8 cellular contexts compared by ENCODE assay signal in genomic region chr7:23679898-23680416, GRCh38. TPM values are rescaled to one million over a fixed set of nuclear protein-coding genes. Genes with fewer than 3 reads are reported as not detected.
DNase-seq lines count a peak whose midpoint lies in the region; ATAC-seq, FAIRE-seq and TF ChIP-seq lines count a peak whose summit lies in the region.

TSS of gene FAM221A (plus strand) at chr7:23680199. CDS start at chr7:23680219, 20 bp downstream.

- no peaks in the 10 kb centered on the region for H3K9me3 Mint-ChIP-seq in activated naive CD4-positive, alpha-beta T cell treated with anti-CD3 and anti-CD28 coated beads, Interleukin-2, amount 10 ng/mL, durations not matched to agents 7 days and 5 days

- peak; percentile 99 for ATAC-seq in GM21423 (IDR thresholded peaks at IDR 0.05; ENCODE audit: unreplicated experiment)
- ATAC-seq in pancreas = peak; percentile 96 to 98 (median 96)

- peaks cover 12% of the 10 kb centered on the region for H3K27me3 ChIP-seq in HUES64 (ENCODE audit: insufficient read depth, low read length)
- no peaks in the 10 kb centered on the region for H3K27me3 ChIP-seq in Peyer's patch
- H3K27me3 ChIP-seq in pancreas = no peaks in the 10 kb centered on the region
- no peaks in the 10 kb centered on the region for H3K27me3 ChIP-seq in thymus (ENCODE audit: control insufficient read depth, insufficient read depth)

- H3K27ac Mint-ChIP-seq in activated naive CD4-positive, alpha-beta T cell treated with anti-CD3 and anti-CD28 coated beads, Interleukin-2, amount 10 ng/mL, durations not matched to agents 7 days and 5 days = peak within 1 kb of the TSS; percentile 79

- intact Hi-C loops in head of caudate nucleus (cut with DNase I) = loop anchor here (10.0 kb wide), 1 partner anchor 85 kb away; the partner anchor contains the start of gene CCDC126
- intact Hi-C loops in pancreas (cut with DNase I) = no loop called here

- peak within 1 kb of the TSS; percentile 78 for H3K9ac ChIP-seq in HUES64 (ENCODE audit: low read depth, low read length)

- H3K27ac ChIP-seq in HUES64 (ENCODE audit: low read depth, low read length) = peak within 1 kb of the TSS; percentile 67; the same call in 1 of the 2 replicates
- peak within 1 kb of the TSS; percentile 72 to 91 (median 82) for H3K27ac ChIP-seq in Peyer's patch
- H3K27ac ChIP-seq in pancreas = peak within 1 kb of the TSS; percentile 93 to 98 (median 96)
- no peak within 1 kb of the TSS for H3K27ac ChIP-seq in thymus (ENCODE audit: low read depth)

- FAIRE-seq in pancreas (lab: Jason Lieb, UNC) = no peak

- peaks cover 19% of the 10 kb centered on the region for H3K4me1 Mint-ChIP-seq in activated naive CD4-positive, alpha-beta T cell treated with anti-CD3 and anti-CD28 coated beads, Interleukin-2, amount 10 ng/mL, durations not matched to agents 7 days and 5 days

- H3K36me3 ChIP-seq in HUES64 (ENCODE audit: insufficient read depth, low read length) (no peaks in the 10 kb centered on the region), Peyer's patch (no peaks in the 10 kb centered on the region), pancreas (no peaks in the 10 kb centered on the region), thymus (ENCODE audit: control insufficient read depth, insufficient read depth) (no peaks in the 10 kb centered on the region)

- peak within 1 kb of the TSS; percentile 93 for H3K4me3 Mint-ChIP-seq in activated naive CD4-positive, alpha-beta T cell treated with anti-CD3 and anti-CD28 coated beads, Interleukin-2, amount 10 ng/mL, durations not matched to agents 7 days and 5 days

- peaks cover 1% of the 10 kb centered on the region for H3K36me3 Mint-ChIP-seq in activated naive CD4-positive, alpha-beta T cell treated with anti-CD3 and anti-CD28 coated beads, Interleukin-2, amount 10 ng/mL, durations not matched to agents 7 days and 5 days

- H3K4me1 ChIP-seq in HUES64 (ENCODE audit: insufficient read depth, low read length) = no peaks in the 10 kb centered on the region
- H3K4me1 ChIP-seq in Peyer's patch = peaks cover 0 to 8% (median 1%) of the 10 kb centered on the region in 4 donors
- peaks cover 2 to 21% (median 14%) of the 10 kb centered on the region in 3 donors for H3K4me1 ChIP-seq in pancreas
- H3K4me1 ChIP-seq in thymus (ENCODE audit: control insufficient read depth, insufficient read depth, low read length) = peaks cover 2% of the 10 kb centered on the region

- TF ChIP-seq POLR2A in Peyer's patch (IDR thresholded peaks at IDR 0.05) = peak; percentile 39 to 52

- H3K9me3 ChIP-seq in HUES64 (ENCODE audit: insufficient read depth, low read depth, low read length) = no peaks in the 10 kb centered on the region
- H3K9me3 ChIP-seq in Peyer's patch = no peaks in the 10 kb centered on the region
- no peaks in the 10 kb centered on the region for H3K9me3 ChIP-seq in pancreas
- no peaks in the 10 kb centered on the region for H3K9me3 ChIP-seq in thymus (ENCODE audit: control insufficient read depth)

- DNase-seq in DMS114 treated with DMSO at 0.1 percent for 48 hours (lab: John Stamatoyannopoulos, UW; ENCODE audit: unreplicated experiment) (peak; percentile 75), Peyer's patch (peak; percentile 80 to 97 (median 95)), head of caudate nucleus (peak; percentile 77 to 97 (median 93)), pancreas (peak; percentile 92 to 97 (median 94))
- peak; percentile 89 for DNase-seq in activated naive CD4-positive, alpha-beta T cell treated with anti-CD3 and anti-CD28 coated beads, Interleukin-2, amount 10 ng/mL, durations not matched to agents 7 days and 5 days

- 88% methylated on average over 53 of the region's 53 CpGs for WGBS in HUES64
- 1% methylated on average over 49 to 53 of the region's 53 CpGs for WGBS in pancreas, 2 donors
- under 1% methylated on average over 53 of the region's 53 CpGs for WGBS in thymus

- CTCF ChIA-PET in activated naive CD4-positive, alpha-beta T cell treated with anti-CD3 and anti-CD28 coated beads, Interleukin-2, amount 10 ng/mL, durations not matched to agents 7 days and 5 days (lab: Charles Lee) = interaction anchor here (0.6 to 1.7 kb wide), 3 partner anchors 19 to 133 kb away, joined by 3 to 4 read pairs (median 3); partner anchors contain the start of gene STK31

- H3K4me3 ChIP-seq in HUES64 (ENCODE audit: low read length) (peak within 1 kb of the TSS; percentile 78), Peyer's patch (peak within 1 kb of the TSS; percentile 62 to 86 (median 76)), pancreas (peak within 1 kb of the TSS; percentile 72 to 88 (median 77)), thymus (ENCODE audit: low read length) (peak within 1 kb of the TSS; percentile 66)

- H3K27me3 Mint-ChIP-seq in activated naive CD4-positive, alpha-beta T cell treated with anti-CD3 and anti-CD28 coated beads, Interleukin-2, amount 10 ng/mL, durations not matched to agents 7 days and 5 days = peaks cover 5% of the 10 kb centered on the region

- TF ChIP-seq CTCF in Peyer's patch (IDR thresholded peaks at IDR 0.05) = peak; percentile 17 to 94 (median 84)
- TF ChIP-seq CTCF in pancreas (IDR thresholded peaks at IDR 0.05) = peak; percentile 60 to 81 (median 73)

RNA-seq across cellular contexts. Expression of gene FAM221A, which starts in this region (rescaled TPM):
- polyA plus RNA-seq in HUES64 (2013, experiment 1 of 2) = 5.7 TPM
- 7.4 TPM for polyA plus RNA-seq in HUES64 (2013, experiment 2 of 2)
- total RNA-seq in Peyer's patch = 10 to 100 TPM in 3 of 4 donors, 1 to 10 TPM in 1; 5.8 to 37.5 (median 16.2) TPM
- total RNA-seq in pancreas = 10 to 100 TPM in 5 of 6 donors, 1 to 10 TPM in 1; 9.7 to 14.8 (median 12.2) TPM
- 10 to 100 TPM; 13.0 to 14.5 TPM for polyA plus RNA-seq in pancreas
- polyA plus RNA-seq in thymus = 7.5 TPM
